Comparison of ENCODE assay signal across 10 cellular contexts in genomic region chr4:71941001-71941400, GRCh38.
DNase-seq lines count a peak whose midpoint lies in the region; ATAC-seq and TF ChIP-seq lines count a peak whose summit lies in the region.
"Had no signal": no experiment of that assay in that cellular context is flagged by ENCODE, and none has a peak within 500 bp of the region (broad histone marks: within the 10 kb centered on the region; RNA-seq: fewer than 3 reads in every experiment).

No MANE protein-coding gene starts in this region.

- no peak for TF ChIP-seq POLR2A in body of pancreas (IDR thresholded peaks at IDR 0.05)

- no peaks in the 10 kb centered on the region for H4K20me1 ChIP-seq in neural progenitor cell (ENCODE audit: low read depth)
- H4K20me1 ChIP-seq: BLaER1 treated with 17β-estradiol and CSF1 and Interleukin-3, amounts not matched to agents 10 nM and 100 nM had no signal

- H3K36me3 ChIP-seq in body of pancreas (replicated peaks in 1 of 2; ENCODE audit: insufficient read depth in 1 of 2, low read depth in 2 of 2), result no peaks in the 10 kb centered on the region
- H3K36me3 ChIP-seq in neural progenitor cell, result no peaks in the 10 kb centered on the region
- H3K36me3 ChIP-seq: BLaER1 treated with 17β-estradiol and CSF1 and Interleukin-3, amounts not matched to agents 10 nM and 100 nM had no signal

- no peak overlapping the region for H3K4me2 ChIP-seq in neural progenitor cell
- H3K4me2 ChIP-seq: BLaER1 treated with 17β-estradiol and CSF1 and Interleukin-3, amounts not matched to agents 10 nM and 100 nM had no signal

- H3K4me1 Mint-ChIP-seq in neural progenitor cell, result no peaks in the 10 kb centered on the region
- no peaks in the 10 kb centered on the region for H3K4me1 Mint-ChIP-seq in activated naive CD4-positive, alpha-beta T cell treated with anti-CD3 and anti-CD28 coated beads, Interleukin-2, amount 10 ng/mL, durations not matched to agents 7 days and 5 days

- no peak overlapping the region for H3K27ac Mint-ChIP-seq in neural progenitor cell
- H3K27ac Mint-ChIP-seq in activated naive CD4-positive, alpha-beta T cell treated with anti-CD3 and anti-CD28 coated beads, Interleukin-2, amount 10 ng/mL, durations not matched to agents 7 days and 5 days, result no peak overlapping the region

- H3K27ac ChIP-seq in body of pancreas (no peak overlapping the region), neural progenitor cell (no peak overlapping the region)
- H3K27ac ChIP-seq: BLaER1 treated with 17β-estradiol and CSF1 and Interleukin-3, amounts not matched to agents 10 nM and 100 nM had no signal

- intact Hi-C loops in body of pancreas (cut with DNase I), result no loop called here

- H3K27me3 ChIP-seq in body of pancreas (no peaks in the 10 kb centered on the region), neural progenitor cell (no peaks in the 10 kb centered on the region)
- H3K27me3 ChIP-seq: BLaER1 treated with 17β-estradiol and CSF1 and Interleukin-3, amounts not matched to agents 10 nM and 100 nM had no signal

- no peaks in the 10 kb centered on the region for H3K4me1 ChIP-seq in body of pancreas
- H3K4me1 ChIP-seq in neural progenitor cell, result no peaks in the 10 kb centered on the region
- H3K4me1 ChIP-seq: BLaER1 treated with 17β-estradiol and CSF1 and Interleukin-3, amounts not matched to agents 10 nM and 100 nM had no signal

- H3K9me3 ChIP-seq in body of pancreas (no peaks in the 10 kb centered on the region), neural progenitor cell (ENCODE audit: low read depth) (no peaks in the 10 kb centered on the region)

- H3F3A ChIP-seq in neural progenitor cell (ENCODE audit: low read depth), result no peaks in the 10 kb centered on the region

- ATAC-seq in body of pancreas, result no peak
- ATAC-seq in GM18498 (IDR thresholded peaks at IDR 0.05; ENCODE audit: unreplicated experiment), result no peak

- peaks cover 8% of the 10 kb centered on the region for H3K9me3 Mint-ChIP-seq in neural progenitor cell
- H3K9me3 Mint-ChIP-seq in activated naive CD4-positive, alpha-beta T cell treated with anti-CD3 and anti-CD28 coated beads, Interleukin-2, amount 10 ng/mL, durations not matched to agents 7 days and 5 days, result peaks cover 2% of the 10 kb centered on the region

- no peaks in the 10 kb centered on the region for H3K27me3 Mint-ChIP-seq in neural progenitor cell (ENCODE audit: insufficient read depth, low read depth)
- no peaks in the 10 kb centered on the region for H3K27me3 Mint-ChIP-seq in activated naive CD4-positive, alpha-beta T cell treated with anti-CD3 and anti-CD28 coated beads, Interleukin-2, amount 10 ng/mL, durations not matched to agents 7 days and 5 days

- no peak overlapping the region for H2AFZ ChIP-seq in neural progenitor cell (replicated peaks)

- peak in 6 of 7 experiments; percentile 14 to 51 (median 32) for TF ChIP-seq CTCF in body of pancreas (IDR thresholded peaks at IDR 0.05)
- TF ChIP-seq CTCF in neural progenitor cell (IDR thresholded peaks at IDR 0.05), result peak; percentile 72

- peak; percentile 32 for DNase-seq in NCI-H146 (lab: John Stamatoyannopoulos, UW)
- DNase-seq in NCI-H146 treated with DMSO at 0.1 percent for 48 hours (lab: John Stamatoyannopoulos, UW; ENCODE audit: unreplicated experiment), result no peak
- peak; percentile 12 for DNase-seq in HuH-7 (ENCODE audit: low spot score)
- peak in 3 of 4 donors; percentile 16 to 44 (median 37) for DNase-seq in body of pancreas
- DNase-seq in neural progenitor cell (ENCODE audit: low spot score), result peak; percentile 69
- DNase-seq in activated naive CD4-positive, alpha-beta T cell treated with anti-CD3 and anti-CD28 coated beads, Interleukin-2, amount 10 ng/mL, durations not matched to agents 7 days and 5 days, result no peak
- DNase-seq in central memory CD4-positive, alpha-beta T cell, result no peak
- DNase-seq: NCI-H2029 treated with DMSO at 0.1 percent for 48 hours had no signal

- WGBS in body of pancreas, 2 donors, result 37 to 42% methylated on average over 1 of the region's 1 CpG

- H3K4me3 ChIP-seq in body of pancreas, result no peak overlapping the region
- H3K4me3 ChIP-seq in neural progenitor cell, result no peak overlapping the region
- H3K4me3 ChIP-seq: BLaER1 treated with 17β-estradiol and CSF1 and Interleukin-3, amounts not matched to agents 10 nM and 100 nM had no signal

- H3K9ac ChIP-seq in neural progenitor cell, result no peak overlapping the region
- H3K9ac ChIP-seq: BLaER1 treated with 17β-estradiol and CSF1 and Interleukin-3, amounts not matched to agents 10 nM and 100 nM had no signal

- CTCF ChIA-PET in activated naive CD4-positive, alpha-beta T cell treated with anti-CD3 and anti-CD28 coated beads, Interleukin-2, amount 10 ng/mL, durations not matched to agents 7 days and 5 days (lab: Charles Lee), result no interaction called here

- no peaks in the 10 kb centered on the region for H3K79me2 ChIP-seq in neural progenitor cell (ENCODE audit: low read depth)

- H3K4me3 Mint-ChIP-seq in neural progenitor cell, result no peak overlapping the region
- no peak overlapping the region for H3K4me3 Mint-ChIP-seq in activated naive CD4-positive, alpha-beta T cell treated with anti-CD3 and anti-CD28 coated beads, Interleukin-2, amount 10 ng/mL, durations not matched to agents 7 days and 5 days

- no peaks in the 10 kb centered on the region for H3K36me3 Mint-ChIP-seq in neural progenitor cell
- H3K36me3 Mint-ChIP-seq in activated naive CD4-positive, alpha-beta T cell treated with anti-CD3 and anti-CD28 coated beads, Interleukin-2, amount 10 ng/mL, durations not matched to agents 7 days and 5 days, result no peaks in the 10 kb centered on the region

Comparison
In these comparisons a context has a peak if more than half of its experiments do, and no peak if none do; other contexts are left out.
1. DNase-seq: peak in NCI-H146 (single experiment), HuH-7 (single experiment), body of pancreas (3 of 4) and neural progenitor cell (single experiment); none in NCI-H146 treated with DMSO at 0.1 percent for 48 hours (single experiment), activated naive CD4-positive, alpha-beta T cell treated with anti-CD3 and anti-CD28 coated beads, Interleukin-2, amount 10 ng/mL, durations not matched to agents 7 days and 5 days (single experiment) and central memory CD4-positive, alpha-beta T cell (single experiment).